In genomic region chr9:88583901-88584596, GRCh38 we compare ENCODE assay signal across 12 cellular contexts. TPM values are rescaled to one million over a fixed set of nuclear protein-coding genes. Genes with fewer than 3 reads are reported as not detected.
DNase-seq lines count a peak whose midpoint lies in the region; ATAC-seq, FAIRE-seq and TF ChIP-seq lines count a peak whose summit lies in the region.
"Had no signal": no experiment of that assay in that cellular context is flagged by ENCODE, and none has a peak within 500 bp of the region (broad histone marks: within the 10 kb centered on the region; RNA-seq: fewer than 3 reads in every experiment).

No MANE protein-coding gene starts in this region.

- POLR2A ChIA-PET in BJ (lab: Charles Lee), result interaction anchor here (0.6 kb wide), 1 partner anchor 349 kb away, joined by 3 read pairs; no protein-coding TSS in a partner anchor

- CTCF ChIA-PET in BJ (lab: Yijun Ruan, JAX), result interaction anchor here (0.7 to 1.5 kb wide), 3 partner anchors 9 to 633 kb away, joined by 3 to 4 read pairs (median 3); no protein-coding TSS in a partner anchor

- H3K36me3 ChIP-seq in BJ (ENCODE audit: control insufficient read depth, insufficient read depth, low read length) (no peaks in the 10 kb centered on the region), Loucy (ENCODE audit: insufficient read depth, low read length) (no peaks in the 10 kb centered on the region), bronchial epithelial cell (ENCODE audit: control insufficient read depth, insufficient read depth, low read length) (no peaks in the 10 kb centered on the region), muscle layer of duodenum (ENCODE audit: control insufficient read depth in 1 of 2, insufficient read depth in 2 of 2, low read length in 2 of 2) (no peaks in the 10 kb centered on the region)

- ATAC-seq in GM18861 (IDR thresholded peaks at IDR 0.05; ENCODE audit: unreplicated experiment), result no peak
- ATAC-seq in GM21526 (IDR thresholded peaks at IDR 0.05; ENCODE audit: low FRiP score, unreplicated experiment), result no peak
- ATAC-seq: activated CD8-positive, alpha-beta T cell treated with anti-CD3 and anti-CD28 coated beads, Interleukin-2, amount 10 ng/mL, durations not matched to agents 7 days and 5 days; stimulated activated naive CD8-positive, alpha-beta T cell treated with anti-CD3 and anti-CD28 coated beads, Interleukin-15, amount 100 ng/mL, for 72 hours had no signal

- peak overlapping the region; percentile 91 for H3K4me2 ChIP-seq in Loucy (ENCODE audit: low read depth, low read length, poor library complexity, severe bottlenecking)

- no peak for FAIRE-seq in bronchial epithelial cell (lab: Jason Lieb, UNC)
- FAIRE-seq: islet of Langerhans had no signal

- no peaks in the 10 kb centered on the region for H3K79me2 ChIP-seq in Loucy (ENCODE audit: insufficient read depth, low read length)

- H3K27me3 ChIP-seq in BJ (ENCODE audit: control insufficient read depth, insufficient read depth, low read length) (no peaks in the 10 kb centered on the region), Loucy (ENCODE audit: insufficient read depth, low read length, poor library complexity, severe bottlenecking) (no peaks in the 10 kb centered on the region), bronchial epithelial cell (ENCODE audit: control insufficient read depth, insufficient read depth, low read length) (no peaks in the 10 kb centered on the region), muscle layer of duodenum (ENCODE audit: low read depth, low read length) (no peaks in the 10 kb centered on the region)

- H2AFZ ChIP-seq in Loucy (ENCODE audit: low read length), result peak overlapping the region; percentile 74

- H3K9me2 ChIP-seq in Loucy (replicated peaks; ENCODE audit: low read depth, low read length), result no peaks in the 10 kb centered on the region

- H3K9me3 ChIP-seq in Loucy (ENCODE audit: insufficient read depth, low read depth, low read length) (no peaks in the 10 kb centered on the region), muscle layer of duodenum (ENCODE audit: control insufficient read depth in 1 of 2, low read length in 2 of 2) (no peaks in the 10 kb centered on the region)

- TF ChIP-seq CTCF in BJ (IDR thresholded peaks at IDR 0.05; ENCODE audit: insufficient read depth, low read depth, low read length), result peak; percentile 25; the same call in 1 of the 2 replicates
- TF ChIP-seq CTCF in Loucy (conservative IDR thresholded peaks at IDR 0.05; ENCODE audit: low read length), result no peak
- no peak for TF ChIP-seq CTCF in bronchial epithelial cell (IDR thresholded peaks at IDR 0.05; ENCODE audit: insufficient read depth, low read length, severe bottlenecking)

- no peak overlapping the region for H3K4me3 ChIP-seq in BJ (ENCODE audit: low read depth, low read length)
- H3K4me3 ChIP-seq in Loucy (ENCODE audit: low read length, poor library complexity, severe bottlenecking), result peak overlapping the region; percentile 73
- no peak overlapping the region for H3K4me3 ChIP-seq in bronchial epithelial cell (ENCODE audit: low read depth, low read length)
- H3K4me3 ChIP-seq in muscle layer of duodenum (ENCODE audit: low read depth in 1 of 2, low read length in 2 of 2), result no peak overlapping the region

- peak overlapping the region; percentile 1 for H3K27ac ChIP-seq in muscle layer of duodenum (ENCODE audit: low read length)

- H3K9ac ChIP-seq in Loucy (ENCODE audit: low read depth, low read length, poor library complexity, severe bottlenecking), result peak overlapping the region; percentile 75

- H3K4me1 ChIP-seq in Loucy (ENCODE audit: insufficient read depth, low read length, poor library complexity, severe bottlenecking), result peaks cover 30% of the 10 kb centered on the region
- peaks cover 0 to 6% of the 10 kb centered on the region in 2 donors for H3K4me1 ChIP-seq in muscle layer of duodenum (ENCODE audit: control insufficient read depth in 1 of 2, insufficient read depth in 2 of 2, low read length in 2 of 2)

- DNase-seq in BJ (ENCODE audit: low read depth), result peak; percentile 65
- peak; percentile 30 for DNase-seq in bronchial epithelial cell (ENCODE audit: low read depth)
- no peak for DNase-seq in stimulated activated CD4-positive, alpha-beta T cell treated with anti-CD3 and anti-CD28 coated beads, Interleukin-2, amount 100 ng/mL, for 24 hours
- DNase-seq in activated CD4-positive, alpha-beta T cell treated with anti-CD3 and anti-CD28 coated beads for 48 hours, result no peak
- DNase-seq: activated CD8-positive, alpha-beta T cell treated with anti-CD3 and anti-CD28 coated beads, Interleukin-2, amount 10 ng/mL, durations not matched to agents 7 days and 5 days; NCI-H2171 treated with DMSO at 0.1 percent for 48 hours; stimulated activated naive CD8-positive, alpha-beta T cell treated with anti-CD3 and anti-CD28 coated beads, Interleukin-15, amount 100 ng/mL, for 72 hours had no signal

- no peaks in the 10 kb centered on the region for H4K20me1 ChIP-seq in Loucy (ENCODE audit: insufficient read depth, low read length, poor library complexity, severe bottlenecking)

- no peaks in the 10 kb centered on the region for H3F3A ChIP-seq in Loucy (ENCODE audit: low read depth)

RNA-seq across cellular contexts. Expression of gene NXNL2, which starts 49.1 kb away (rescaled TPM):
- 3.6 and 5.5 TPM in 2 replicates for polyA plus RNA-seq in BJ (2011; rRNA removed)
- 1.5 and 2.1 TPM in 2 replicates for polyA minus RNA-seq in BJ (2011; rRNA and poly(A)+ RNA removed)
- 0.26 TPM in 1 of 2 replicates, not detected in the other for total RNA-seq in bronchial epithelial cell
- total RNA-seq: activated CD8-positive, alpha-beta T cell treated with anti-CD3 and anti-CD28 coated beads, Interleukin-2, amount 10 ng/mL, durations not matched to agents 7 days and 5 days had no signal

Comparison
In these comparisons a context has a peak if more than half of its experiments do, and no peak if none do; other contexts are left out.
1. DNase-seq: peak in BJ (single experiment) and bronchial epithelial cell (single experiment); none in stimulated activated CD4-positive, alpha-beta T cell treated with anti-CD3 and anti-CD28 coated beads, Interleukin-2, amount 100 ng/mL, for 24 hours (0 of 2) and activated CD4-positive, alpha-beta T cell treated with anti-CD3 and anti-CD28 coated beads for 48 hours (single experiment).